8 cellular contexts compared by ENCODE assay signal in the genomic region with DNA sequence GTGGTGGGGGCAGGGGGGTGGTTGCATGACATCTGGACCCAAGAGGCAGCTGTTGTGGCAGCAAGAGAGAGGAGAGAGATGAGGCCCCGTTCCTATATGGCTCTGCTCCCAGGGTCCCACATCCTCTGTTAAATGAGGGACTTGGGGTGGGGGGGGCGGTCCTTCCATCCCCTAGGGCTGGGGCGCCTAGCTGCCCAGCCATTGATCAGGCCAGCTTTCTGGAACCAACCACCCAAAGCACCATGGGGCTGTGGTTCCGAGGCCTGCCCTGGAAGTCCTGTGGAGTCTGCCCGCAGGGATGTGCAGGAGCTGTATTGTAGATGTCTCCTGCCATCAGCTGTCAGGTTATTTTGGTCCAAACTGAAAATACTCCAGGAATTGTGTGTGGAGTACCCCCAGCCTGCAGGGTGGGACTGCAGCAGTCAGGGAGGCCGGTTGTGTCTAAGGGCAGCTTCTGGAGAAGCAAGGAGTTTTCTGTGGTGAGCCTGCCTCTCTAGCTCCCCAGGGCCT. TPM values are rescaled to one million over a fixed set of nuclear protein-coding genes. Genes with fewer than 3 reads are reported as not detected.
A peak's percentile ranks its signal among the peaks of the same experiment; 100 is the strongest.
DNase-seq lines count a peak whose midpoint lies in the region; ATAC-seq and TF ChIP-seq lines count a peak whose summit lies in the region.

No MANE protein-coding gene starts in this region.

- no peaks in the 10 kb centered on the region for H3K27me3 Mint-ChIP-seq in naive thymus-derived CD8-positive, alpha-beta T cell

- H3K27ac ChIP-seq in KMS-11, result no peak overlapping the region
- peak overlapping the region in 1 of 2 donors; percentile 92 for H3K27ac ChIP-seq in coronary artery

- peak overlapping the region; percentile 72 for H3K4me3 ChIP-seq in AG04449 (ENCODE audit: low read depth, low read length)
- H3K4me3 ChIP-seq in KMS-11 (IDR thresholded peaks at IDR 0.05; ENCODE audit: insufficient read depth, low read depth, low read length), result no peak overlapping the region
- H3K4me3 ChIP-seq in coronary artery, result peak overlapping the region; percentile 80

- no peaks in the 10 kb centered on the region for H3K36me3 ChIP-seq in KMS-11 (ENCODE audit: insufficient read depth)

- no peaks in the 10 kb centered on the region for H4K20me1 ChIP-seq in KMS-11 (ENCODE audit: insufficient read depth)

- peak overlapping the region in 6 of 10 donors; percentile 15 to 91 (median 63) for H3K27ac Mint-ChIP-seq in naive thymus-derived CD8-positive, alpha-beta T cell

- CTCF ChIA-PET in AG04449 (lab: Yijun Ruan, JAX), result interaction anchor here (1.3 to 2.2 kb wide), 3 partner anchors 12 to 553 kb away, joined by 3 to 38 read pairs (median 4); a partner anchor contains a TSS

- peaks cover 24% of the 10 kb centered on the region for H3K79me2 ChIP-seq in KMS-11 (ENCODE audit: insufficient read depth, low read depth)

- no peak overlapping the region for H2AFZ ChIP-seq in KMS-11 (ENCODE audit: low read depth)

- POLR2A ChIA-PET in AG04449 (lab: Yijun Ruan, JAX), result interaction anchor here (0.6 kb wide), 1 partner anchor 29 kb away, joined by 3 read pairs; no protein-coding TSS in a partner anchor
- POLR2A ChIA-PET in naive thymus-derived CD8-positive, alpha-beta T cell (lab: Charles Lee), result interaction anchor here (1.2 to 1.7 kb wide), 3 partner anchors 12 to 35 kb away, joined by 4 to 6 read pairs (median 4); a partner anchor contains a TSS

- H3K9ac ChIP-seq in KMS-11, result no peak overlapping the region

- no peaks in the 10 kb centered on the region for H3K9me3 Mint-ChIP-seq in naive thymus-derived CD8-positive, alpha-beta T cell

- TF ChIP-seq CTCF in AG04449 (IDR thresholded peaks at IDR 0.05; ENCODE audit: insufficient read depth, low read length, missing control alignments) (no peak), KMS-11 (conservative IDR thresholded peaks at IDR 0.05; ENCODE audit: low read depth, low read length) (no peak), coronary artery (IDR thresholded peaks at IDR 0.05) (no peak)

- DNase-seq in AG04449 (ENCODE audit: low read depth, low spot score) (no peak), coronary artery (ENCODE audit: low spot score) (no peak)
- no peak for DNase-seq in naive thymus-derived CD8-positive, alpha-beta T cell

- peak overlapping the region in 9 of 10 donors; percentile 1 to 92 (median 82) for H3K4me3 Mint-ChIP-seq in naive thymus-derived CD8-positive, alpha-beta T cell

- H3K36me3 Mint-ChIP-seq in naive thymus-derived CD8-positive, alpha-beta T cell, result peaks cover 0 to 23% (median 3%) of the 10 kb centered on the region in 3 donors

- H3K4me1 ChIP-seq in KMS-11 (ENCODE audit: low read depth, poor library complexity, severe bottlenecking), result peaks cover 44% of the 10 kb centered on the region

- no peak for ATAC-seq in naive thymus-derived CD8-positive, alpha-beta T cell
- no peak for ATAC-seq in GM18519 (IDR thresholded peaks at IDR 0.05; ENCODE audit: low FRiP score, unreplicated experiment)
- ATAC-seq in HG03521 (IDR thresholded peaks at IDR 0.05; ENCODE audit: unreplicated experiment), result no peak
- ATAC-seq in GM18861 (IDR thresholded peaks at IDR 0.05; ENCODE audit: unreplicated experiment), result no peak
- ATAC-seq in GM19023 (IDR thresholded peaks at IDR 0.05; ENCODE audit: unreplicated experiment), result no peak

- peak overlapping the region; percentile 82; the same call in 1 of the 2 replicates for H3K4me2 ChIP-seq in KMS-11

- peaks cover 14 to 52% (median 39%) of the 10 kb centered on the region in 4 donors for H3K4me1 Mint-ChIP-seq in naive thymus-derived CD8-positive, alpha-beta T cell

- H3K27me3 ChIP-seq in KMS-11 (ENCODE audit: insufficient read depth, low read depth), result no peaks in the 10 kb centered on the region

RNA-seq across cellular contexts. Expression of a gene that starts 5.2 kb away (rescaled TPM):
- 10 to 100 TPM; 40.8 to 45.1 TPM for total RNA-seq in naive thymus-derived CD8-positive, alpha-beta T cell
- polyA plus RNA-seq in naive thymus-derived CD8-positive, alpha-beta T cell, result 10 to 100 TPM in 1 of 3 donors, 1 to 10 TPM in 2; 2.7 to 10.5 (median 4.8) TPM

RNA-seq across cellular contexts. Expression of a gene that starts 10.8 kb away (rescaled TPM):
- 1 to 10 TPM; 2.8 to 3.5 TPM for total RNA-seq in naive thymus-derived CD8-positive, alpha-beta T cell
- polyA plus RNA-seq in naive thymus-derived CD8-positive, alpha-beta T cell, result under 1 TPM in 2 of 3 donors, not detected in 1; 0.08 to 0.24 TPM

RNA-seq across cellular contexts. Expression of a gene that starts 29.6 kb away (rescaled TPM):
- 100 to 1,000 TPM; 126 to 139 TPM for total RNA-seq in naive thymus-derived CD8-positive, alpha-beta T cell
- 1 to 10 TPM; 3.1 to 8.6 (median 3.7) TPM for polyA plus RNA-seq in naive thymus-derived CD8-positive, alpha-beta T cell

RNA-seq across cellular contexts. Expression of a gene that starts 58.8 kb away (rescaled TPM):
- 10 to 100 TPM; 30.1 to 31.8 TPM for total RNA-seq in naive thymus-derived CD8-positive, alpha-beta T cell
- polyA plus RNA-seq in naive thymus-derived CD8-positive, alpha-beta T cell, result 10 to 100 TPM; 34.1 to 47.6 (median 45.5) TPM
